In genomic region chr5:76542236-76542635, GRCh38 we compare ENCODE assay signal across 17 cellular contexts.
DNase-seq lines count a peak whose midpoint lies in the region; ATAC-seq, FAIRE-seq and TF ChIP-seq lines count a peak whose summit lies in the region.
"Had no signal": no experiment of that assay in that cellular context is flagged by ENCODE, and none has a peak within 500 bp of the region (broad histone marks: within the 10 kb centered on the region; RNA-seq: fewer than 3 reads in every experiment).

No MANE protein-coding gene starts in this region.

- H3K4me1 ChIP-seq in liver (ENCODE audit: control insufficient read depth in 4 of 4, insufficient read depth in 4 of 4, low read length in 3 of 4) (peaks cover 8 to 74% (median 46%) of the 10 kb centered on the region in 4 donors), HepG2 (ENCODE audit: insufficient read depth, low read length) (peaks cover 73% of the 10 kb centered on the region), upper lobe of left lung (peaks cover 12 to 28% (median 23%) of the 10 kb centered on the region in 4 donors)
- H3K4me1 ChIP-seq: ascending aorta had no signal

- peak overlapping the region; percentile 4 to 48 for H3K27ac ChIP-seq in liver (ENCODE audit: low read depth in 1 of 2, low read length in 2 of 2)
- no peak overlapping the region for H3K27ac ChIP-seq in HepG2 (ENCODE audit: extremely low read length, insufficient read depth, low read length)
- peak overlapping the region in 3 of 4 donors; percentile 35 to 70 (median 58) for H3K27ac ChIP-seq in upper lobe of left lung
- H3K27ac ChIP-seq: thyroid gland had no signal

- peaks cover 5% of the 10 kb centered on the region for H4K20me1 ChIP-seq in HepG2 (ENCODE audit: insufficient read depth, low read length)

- H3K4me3 Mint-ChIP-seq in activated CD8-positive, alpha-beta T cell treated with anti-CD3 and anti-CD28 coated beads, Interleukin-2, amount 10 ng/mL, durations not matched to agents 7 days and 5 days = no peak overlapping the region
- H3K4me3 Mint-ChIP-seq in naive B cell = no peak overlapping the region
- H3K4me3 Mint-ChIP-seq: mesothelial cell of epicardium had no signal

- CTCF ChIA-PET in HepG2 (lab: Yijun Ruan, JAX; ENCODE audit: low intra/inter-chr PET ratio, low total read pairs) = no interaction called here
- CTCF ChIA-PET in activated CD8-positive, alpha-beta T cell treated with anti-CD3 and anti-CD28 coated beads, Interleukin-2, amount 10 ng/mL, durations not matched to agents 7 days and 5 days (lab: Charles Lee) = interaction anchor here (0.8 to 4.7 kb wide), 10 partner anchors 13 to 286 kb away, joined by 3 to 114 read pairs (median 4); partner anchors contain the start of gene IQGAP2

- no peaks in the 10 kb centered on the region for H3K9me3 Mint-ChIP-seq in activated CD8-positive, alpha-beta T cell treated with anti-CD3 and anti-CD28 coated beads, Interleukin-2, amount 10 ng/mL, durations not matched to agents 7 days and 5 days (ENCODE audit: insufficient read depth)
- no peaks in the 10 kb centered on the region for H3K9me3 Mint-ChIP-seq in naive B cell

- TF ChIP-seq CTCF in liver (IDR thresholded peaks at IDR 0.05; ENCODE audit: low read depth, low read length, missing input control) (no peak), HepG2 (CRISPR knock-in tag; IDR thresholded peaks at IDR 0.05) (no peak), upper lobe of left lung (IDR thresholded peaks at IDR 0.05) (no peak)

- FAIRE-seq in HepG2 (lab: Jason Lieb, UNC) = no peak
- FAIRE-seq: TTC549 had no signal

- peaks cover 48% of the 10 kb centered on the region for H3K79me2 ChIP-seq in HepG2 (ENCODE audit: insufficient read depth, low read length)

- H2AFZ ChIP-seq in HepG2 (ENCODE audit: low read length) = no peak overlapping the region

- TF ChIP-seq EP300 in HepG2 (IDR thresholded peaks at IDR 0.05; ENCODE audit: low read depth in 2 of 2, low read length in 2 of 2) (no peak), HepG2 (CRISPR knock-in tag; IDR thresholded peaks at IDR 0.05; ENCODE audit: borderline replicate concordance) (no peak), upper lobe of left lung (IDR thresholded peaks at IDR 0.05) (no peak)

- no peaks in the 10 kb centered on the region for H3K9me3 ChIP-seq in liver (ENCODE audit: control insufficient read depth in 4 of 4, low read length in 3 of 4)
- no peaks in the 10 kb centered on the region for H3K9me3 ChIP-seq in HepG2 (ENCODE audit: low read length)
- H3K9me3 ChIP-seq in upper lobe of left lung = no peaks in the 10 kb centered on the region
- H3K9me3 ChIP-seq: ascending aorta, Caco-2, esophagus muscularis mucosa, thyroid gland had no signal

- intact Hi-C loops in HepG2 (cut with micrococcal nuclease; ENCODE audit: unreplicated experiment) = no loop called here

- TF ChIP-seq POLR2A in HepG2 (IDR thresholded peaks at IDR 0.05; ENCODE audit: insufficient read depth in 1 of 2, low read depth in 2 of 2, low read length in 2 of 2) (no peak), upper lobe of left lung (IDR thresholded peaks at IDR 0.05) (no peak)

- H3K36me3 Mint-ChIP-seq in activated CD8-positive, alpha-beta T cell treated with anti-CD3 and anti-CD28 coated beads, Interleukin-2, amount 10 ng/mL, durations not matched to agents 7 days and 5 days (ENCODE audit: low read depth) = peaks cover 2% of the 10 kb centered on the region
- no peaks in the 10 kb centered on the region for H3K36me3 Mint-ChIP-seq in naive B cell
- H3K36me3 Mint-ChIP-seq: mesothelial cell of epicardium had no signal

- peaks cover 53% of the 10 kb centered on the region for H3K4me1 Mint-ChIP-seq in activated CD8-positive, alpha-beta T cell treated with anti-CD3 and anti-CD28 coated beads, Interleukin-2, amount 10 ng/mL, durations not matched to agents 7 days and 5 days (ENCODE audit: low read depth)
- peaks cover 25 to 32% (median 31%) of the 10 kb centered on the region in 3 donors for H3K4me1 Mint-ChIP-seq in naive B cell

- H3K4me3 ChIP-seq in liver (ENCODE audit: low read depth in 1 of 3, low read length in 3 of 3) = no peak overlapping the region
- no peak overlapping the region for H3K4me3 ChIP-seq in HepG2 (replicated peaks in 1 of 3; ENCODE audit: insufficient read depth in 1 of 3, low read depth in 2 of 3, low read length in 3 of 3)
- no peak overlapping the region for H3K4me3 ChIP-seq in upper lobe of left lung
- H3K4me3 ChIP-seq: ascending aorta, esophagus muscularis mucosa, thyroid gland had no signal

- H3K36me3 ChIP-seq in liver (ENCODE audit: control insufficient read depth in 4 of 4, insufficient read depth in 3 of 4, low read depth in 1 of 4, low read length in 3 of 4) (no peaks in the 10 kb centered on the region), HepG2 (replicated peaks in 1 of 2; ENCODE audit: control insufficient read depth in 1 of 2, insufficient read depth in 2 of 2, low read length in 2 of 2) (no peaks in the 10 kb centered on the region), upper lobe of left lung (no peaks in the 10 kb centered on the region)
- H3K36me3 ChIP-seq: ascending aorta, esophagus muscularis mucosa, thyroid gland had no signal

- BruUV-seq in HepG2 (replicated peaks; lab: Mats Ljungman, UMichigan) = no TSS peak

- no peaks in the 10 kb centered on the region for H3K27me3 Mint-ChIP-seq in activated CD8-positive, alpha-beta T cell treated with anti-CD3 and anti-CD28 coated beads, Interleukin-2, amount 10 ng/mL, durations not matched to agents 7 days and 5 days (ENCODE audit: low read depth)
- no peaks in the 10 kb centered on the region for H3K27me3 Mint-ChIP-seq in naive B cell

- H3K9ac ChIP-seq in liver (ENCODE audit: low read depth in 1 of 2, low read length in 2 of 2) (no peak overlapping the region), HepG2 (ENCODE audit: insufficient read depth, low read depth, low read length) (no peak overlapping the region)

- H3K27me3 ChIP-seq in liver (ENCODE audit: control insufficient read depth in 4 of 4, insufficient read depth in 4 of 4, low read length in 3 of 4) (no peaks in the 10 kb centered on the region), HepG2 (ENCODE audit: control insufficient read depth in 1 of 2, insufficient read depth in 2 of 2, low read length in 2 of 2) (no peaks in the 10 kb centered on the region), upper lobe of left lung (no peaks in the 10 kb centered on the region)
- H3K27me3 ChIP-seq: ascending aorta, esophagus muscularis mucosa, thyroid gland had no signal

- TF ChIP-seq RAD21 in liver (IDR thresholded peaks at IDR 0.05) (no peak), HepG2 (CRISPR knock-in tag; IDR thresholded peaks at IDR 0.05) (no peak)

- H3K27ac Mint-ChIP-seq in activated CD8-positive, alpha-beta T cell treated with anti-CD3 and anti-CD28 coated beads, Interleukin-2, amount 10 ng/mL, durations not matched to agents 7 days and 5 days = peak overlapping the region; percentile 91
- peak overlapping the region in 4 of 6 donors; percentile 43 to 90 (median 64) for H3K27ac Mint-ChIP-seq in naive B cell
- H3K27ac Mint-ChIP-seq: mesothelial cell of epicardium had no signal

- H3K4me2 ChIP-seq in HepG2 (ENCODE audit: low read depth, low read length) = no peak overlapping the region

- 78% methylated on average over 6 of the region's 6 CpGs for WGBS in liver
- 92% methylated on average over 6 of the region's 6 CpGs for WGBS in HepG2 (ENCODE audit: low lambda C conversion rate)
- 79 to 80% methylated on average over 6 of the region's 6 CpGs for WGBS in upper lobe of left lung, 2 donors

- POLR2A ChIA-PET in HepG2 (lab: Yijun Ruan, JAX) = no interaction called here
- POLR2A ChIA-PET in activated CD8-positive, alpha-beta T cell treated with anti-CD3 and anti-CD28 coated beads, Interleukin-2, amount 10 ng/mL, durations not matched to agents 7 days and 5 days (lab: Charles Lee) = interaction anchor here (1.1 to 4.4 kb wide), 4 partner anchors 13 to 216 kb away, joined by 4 to 64 read pairs (median 6); partner anchors contain the start of gene IQGAP2

- no peak for DNase-seq in HepG2 (ENCODE audit: low spot score)
- DNase-seq in activated CD8-positive, alpha-beta T cell treated with anti-CD3 and anti-CD28 coated beads, Interleukin-2, amount 10 ng/mL, durations not matched to agents 7 days and 5 days = no peak
- DNase-seq in naive B cell = no peak
- no peak for DNase-seq in upper lobe of left lung
- no peak for DNase-seq in activated effector memory CD4-positive, alpha-beta T cell treated with anti-CD3 and anti-CD28 coated beads, Interleukin-2, amount 50 U/mL, for 16 hours
- DNase-seq: Caco-2, left colon, NCI-H187 treated with DMSO at 0.1 percent for 48 hours, RPMI8226, thyroid gland had no signal

- in situ Hi-C loops in HepG2 (cut with HindIII; ENCODE audit: extremely low pct_ligation_motif_present, low pct_unique_long_range_greater_than_20kb) = loop anchor here (5.0 kb wide), 1 partner anchor 140 kb away; the partner anchor contains the start of gene IQGAP2

- ATAC-seq in HepG2 (no peak), naive B cell (ENCODE audit: low read depth in 2 of 2) (no peak), upper lobe of left lung (ENCODE audit: low FRiP score in 2 of 2) (no peak), GM19324 (IDR thresholded peaks at IDR 0.05; ENCODE audit: low FRiP score, unreplicated experiment) (no peak), GM18498 (IDR thresholded peaks at IDR 0.05; ENCODE audit: unreplicated experiment) (no peak)
- ATAC-seq in activated CD8-positive, alpha-beta T cell treated with anti-CD3 and anti-CD28 coated beads, Interleukin-2, amount 10 ng/mL, durations not matched to agents 7 days and 5 days = no peak
- ATAC-seq: left colon had no signal

TF ChIP-seq in liver, 16 proteins besides CTCF, POLR2A, EP300 and RAD21 (continues in another document):
- no peak for TF ChIP-seq EGR1 (IDR thresholded peaks at IDR 0.05; ENCODE audit: low read depth in 2 of 2)

TF ChIP-seq in HepG2, 621 proteins besides CTCF, POLR2A, EP300 and RAD21 (continues in another document):
- no peak for TF ChIP-seq ZNF101 (CRISPR knock-in tag; IDR thresholded peaks at IDR 0.05; ENCODE audit: borderline replicate concordance, low read depth)
- TF ChIP-seq ZNF589 (CRISPR knock-in tag; conservative IDR thresholded peaks at IDR 0.05) = no peak
- TF ChIP-seq, protein P1, sequence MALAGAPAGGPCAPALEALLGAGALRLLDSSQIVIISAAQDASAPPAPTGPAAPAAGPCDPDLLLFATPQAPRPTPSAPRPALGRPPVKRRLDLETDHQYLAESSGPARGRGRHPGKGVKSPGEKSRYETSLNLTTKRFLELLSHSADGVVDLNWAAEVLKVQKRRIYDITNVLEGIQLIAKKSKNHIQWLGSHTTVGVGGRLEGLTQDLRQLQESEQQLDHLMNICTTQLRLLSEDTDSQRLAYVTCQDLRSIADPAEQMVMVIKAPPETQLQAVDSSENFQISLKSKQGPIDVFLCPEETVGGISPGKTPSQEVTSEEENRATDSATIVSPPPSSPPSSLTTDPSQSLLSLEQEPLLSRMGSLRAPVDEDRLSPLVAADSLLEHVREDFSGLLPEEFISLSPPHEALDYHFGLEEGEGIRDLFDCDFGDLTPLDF (CRISPR knock-in tag; IDR thresholded peaks at IDR 0.05) = no peak
- TF ChIP-seq HES4 (CRISPR knock-in tag; IDR thresholded peaks at IDR 0.05; ENCODE audit: borderline replicate concordance) = no peak
- TF ChIP-seq ZMAT3 (CRISPR knock-in tag; conservative IDR thresholded peaks at IDR 0.05) = no peak
